In the genomic region with DNA sequence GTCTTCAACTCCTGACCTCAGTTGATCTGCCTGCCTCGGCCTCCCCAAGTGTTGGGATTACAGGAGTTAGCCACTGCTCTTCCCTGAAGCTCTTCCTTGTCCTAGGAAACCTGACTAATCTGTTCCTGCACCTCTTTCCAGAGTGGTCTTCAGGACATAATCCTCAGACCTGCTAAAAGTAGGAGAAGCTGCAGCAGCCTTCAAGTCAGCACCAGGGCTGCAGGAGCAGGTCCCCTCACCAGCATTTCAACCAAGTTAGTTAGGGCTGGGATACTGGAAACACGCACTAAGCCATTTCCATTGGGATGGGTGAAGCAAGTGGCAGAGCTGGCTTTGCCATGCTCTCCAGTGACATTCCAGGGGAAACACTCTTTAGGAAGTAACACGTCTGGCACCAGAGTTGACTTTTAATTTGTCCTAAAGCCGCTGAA, we compare ENCODE assay signal across 20 cellular contexts. TPM values are rescaled to one million over a fixed set of nuclear protein-coding genes. Genes with fewer than 3 reads are reported as not detected.
DNase-seq lines count a peak whose midpoint lies in the region; ATAC-seq and TF ChIP-seq lines count a peak whose summit lies in the region.
"Had no signal": no experiment of that assay in that cellular context is flagged by ENCODE, and none has a peak within 500 bp of the region (broad histone marks: within the 10 kb centered on the region; RNA-seq: fewer than 3 reads in every experiment).

No MANE protein-coding gene starts in this region.

- no peaks in the 10 kb centered on the region for H3K9me3 Mint-ChIP-seq in memory B cell

- peaks cover 11% of the 10 kb centered on the region for H3K36me3 Mint-ChIP-seq in T-helper 17 cell (ENCODE audit: low read depth)
- peaks cover 30% of the 10 kb centered on the region for H3K36me3 Mint-ChIP-seq in memory B cell

- H3K27ac ChIP-seq in body of pancreas: no peak overlapping the region
- no peak overlapping the region for H3K27ac ChIP-seq in effector memory CD4-positive, alpha-beta T cell (ENCODE audit: insufficient read depth, low read length, poor library complexity, severe bottlenecking)
- H3K27ac ChIP-seq: coronary artery, epithelial cell of prostate, foreskin keratinocyte, right atrium auricular region, upper lobe of left lung had no signal

- no peak for TF ChIP-seq POLR2A in body of pancreas (IDR thresholded peaks at IDR 0.05)

- H3K4me3 ChIP-seq in body of pancreas: no peak overlapping the region
- no peak overlapping the region for H3K4me3 ChIP-seq in effector memory CD4-positive, alpha-beta T cell (ENCODE audit: insufficient read depth, low read depth, low read length, poor library complexity, severe bottlenecking)
- H3K4me3 ChIP-seq: coronary artery, right atrium auricular region, stomach, upper lobe of left lung had no signal

- no peaks in the 10 kb centered on the region for H3K9me3 ChIP-seq in T-helper 17 cell (ENCODE audit: control insufficient read depth, low read length, poor library complexity, severe bottlenecking)
- H3K9me3 ChIP-seq in body of pancreas: no peaks in the 10 kb centered on the region
- no peaks in the 10 kb centered on the region for H3K9me3 ChIP-seq in effector memory CD4-positive, alpha-beta T cell (ENCODE audit: control insufficient read depth, low read length)
- H3K9me3 ChIP-seq: right atrium auricular region, SK-N-SH, stomach, upper lobe of left lung had no signal

- ATAC-seq in left ventricle myocardium superior (peak; percentile 4), Right ventricle myocardium superior (ENCODE audit: poor library complexity) (no peak), T-helper 17 cell (no peak), memory B cell (ENCODE audit: low read depth) (no peak), body of pancreas (no peak)
- ATAC-seq: activated CD4-positive, CD25-positive, alpha-beta regulatory T cell treated with anti-CD3 and anti-CD28 coated beads, Interleukin-2, amount 50 U/mL, for 24 hours; foreskin keratinocyte; Panc1 had no signal

- 73 to 79% methylated on average over 4 of the region's 4 CpGs for WGBS in body of pancreas, 2 donors

- no peaks in the 10 kb centered on the region for H3K27me3 ChIP-seq in body of pancreas
- H3K27me3 ChIP-seq in effector memory CD4-positive, alpha-beta T cell (replicated peaks; ENCODE audit: control insufficient read depth, insufficient read depth, low read length, poor library complexity, severe bottlenecking): no peaks in the 10 kb centered on the region
- H3K27me3 ChIP-seq: foreskin keratinocyte, right atrium auricular region, stomach, upper lobe of left lung had no signal

- H3K27me3 Mint-ChIP-seq in T-helper 17 cell: no peaks in the 10 kb centered on the region
- no peaks in the 10 kb centered on the region for H3K27me3 Mint-ChIP-seq in memory B cell

- in situ Hi-C loops in GM13977 (cut with MboI; ENCODE audit: low pct_unique_long_range_greater_than_20kb, low sequenced_read_pairs, unreplicated experiment): no loop called here

- peak overlapping the region; percentile 96 for H3K27ac Mint-ChIP-seq in T-helper 17 cell
- peak overlapping the region; percentile 70 for H3K27ac Mint-ChIP-seq in memory B cell

- H3K4me3 Mint-ChIP-seq in T-helper 17 cell: peak overlapping the region; percentile 25
- no peak overlapping the region for H3K4me3 Mint-ChIP-seq in memory B cell

- H3K4me1 ChIP-seq in body of pancreas: no peaks in the 10 kb centered on the region
- H3K4me1 ChIP-seq in effector memory CD4-positive, alpha-beta T cell (ENCODE audit: control insufficient read depth, insufficient read depth, low read length, poor library complexity, severe bottlenecking): no peaks in the 10 kb centered on the region
- H3K4me1 ChIP-seq: foreskin keratinocyte, right atrium auricular region had no signal

- peaks cover 37 to 50% of the 10 kb centered on the region in 2 donors for H3K36me3 ChIP-seq in body of pancreas (replicated peaks in 1 of 2; ENCODE audit: insufficient read depth in 1 of 2, low read depth in 2 of 2)
- peaks cover 66% of the 10 kb centered on the region for H3K36me3 ChIP-seq in effector memory CD4-positive, alpha-beta T cell (ENCODE audit: control insufficient read depth, insufficient read depth, low read length)

- H3K4me1 Mint-ChIP-seq in T-helper 17 cell: peaks cover 28% of the 10 kb centered on the region
- H3K4me1 Mint-ChIP-seq in memory B cell: peaks cover 6% of the 10 kb centered on the region

- intact Hi-C loops in left ventricle myocardium superior (cut with micrococcal nuclease): loop anchor here (10.0 kb wide), 1 partner anchor 350 kb away; no protein-coding TSS in a partner anchor
- intact Hi-C loops in Right ventricle myocardium superior (cut with DNase I): loop anchor here (5.0 kb wide), 2 partner anchors 227 to 352 kb away; no protein-coding TSS in a partner anchor
- intact Hi-C loops in body of pancreas (cut with DNase I): no loop called here

- TF ChIP-seq CTCF in body of pancreas (IDR thresholded peaks at IDR 0.05): no peak
- no peak for TF ChIP-seq CTCF in GM13977 (IDR thresholded peaks at IDR 0.05; ENCODE audit: extremely low read depth, insufficient read depth, missing control alignments)

- no peak for DNase-seq in left ventricle myocardium superior
- no peak for DNase-seq in Right ventricle myocardium superior
- DNase-seq in T-helper 17 cell: no peak
- DNase-seq in memory B cell (ENCODE audit: low spot score in 2 of 2): no peak
- DNase-seq in AG20443 (ENCODE audit: low spot score): no peak
- DNase-seq in body of pancreas: no peak
- DNase-seq in GM13977 (ENCODE audit: low spot score): no peak
- DNase-seq in effector memory CD4-positive, alpha-beta T cell: no peak
- DNase-seq: foreskin keratinocyte, kidney glomerular epithelial cell, NCI-H1436 treated with DMSO at 0.1 percent for 48 hours, SK-N-SH, stomach, T-helper 9 cell, upper lobe of left lung had no signal

RNA-seq across cellular contexts. Expression of gene NCL, which starts 9.9 kb away (rescaled TPM):
- total RNA-seq in left ventricle myocardium superior (241 TPM), Right ventricle myocardium superior (190 TPM), T-helper 17 cell (100 to 1,000 TPM; 385 to 428 TPM), body of pancreas (100 to 1,000 TPM; 108 to 159 TPM)

RNA-seq across cellular contexts. Expression of gene B3GNT7, which starts 58.9 kb away (rescaled TPM):
- total RNA-seq in left ventricle myocardium superior (8.1 TPM), Right ventricle myocardium superior (7.7 TPM), T-helper 17 cell (under 1 TPM; 0.22 to 0.37 TPM), body of pancreas (10 to 100 TPM in 1 of 2 donors, 1 to 10 TPM in 1; 8.6 to 22.1 TPM)
